Comparison of ENCODE assay signal across 15 cellular contexts in genomic region chr18:12276736-12277554, GRCh38. TPM values are rescaled to one million over a fixed set of nuclear protein-coding genes. Genes with fewer than 3 reads are reported as not detected.
"Had no signal": no experiment of that assay in that cellular context is flagged by ENCODE, and none has a peak within 500 bp of the region (broad histone marks: within the 10 kb centered on the region; RNA-seq: fewer than 3 reads in every experiment).

No MANE protein-coding gene starts in this region.

- H3K4me1 ChIP-seq: colonic mucosa, right lobe of liver had no signal

- H3K36me3 Mint-ChIP-seq: WTC11 had no signal

- H3K36me3 ChIP-seq: colonic mucosa, right lobe of liver, suprapubic skin had no signal

- FAIRE-seq: keratinocyte had no signal

- H3K27ac Mint-ChIP-seq: activated CD8-positive, alpha-beta T cell treated with anti-CD3 and anti-CD28 coated beads, Interleukin-2, amount 10 ng/mL, durations not matched to agents 7 days and 5 days; WTC11 had no signal

- H3K4me2 ChIP-seq: SK-N-SH had no signal

- H3K4me3 Mint-ChIP-seq: activated CD8-positive, alpha-beta T cell treated with anti-CD3 and anti-CD28 coated beads, Interleukin-2, amount 10 ng/mL, durations not matched to agents 7 days and 5 days; WTC11 had no signal

- H3K9ac ChIP-seq: SK-N-SH had no signal

- H3K4me3 ChIP-seq: colonic mucosa, right lobe of liver, suprapubic skin had no signal

- H3K9me3 ChIP-seq: colonic mucosa, right lobe of liver, SK-N-SH, suprapubic skin had no signal

- H3K9me3 Mint-ChIP-seq: WTC11 had no signal

- DNase-seq: activated CD4-positive, alpha-beta T cell treated with anti-CD3 and anti-CD28 coated beads for 48 hours; activated CD8-positive, alpha-beta memory T cell treated with anti-CD3 and anti-CD28 coated beads, Interleukin-2, amount 50 U/mL, for 48 hours; activated CD8-positive, alpha-beta T cell treated with anti-CD3 and anti-CD28 coated beads, Interleukin-2, amount 10 ng/mL, durations not matched to agents 7 days and 5 days; colonic mucosa; effector CD8-positive, alpha-beta T cell; right lobe of liver; SK-N-SH; stimulated activated CD4-positive, alpha-beta T cell treated with anti-CD3 and anti-CD28 coated beads, Interleukin-12 subunit alpha, Interleukin-12 subunit beta, amount 100 ng/mL, for 4 hours; stimulated activated naive CD4-positive, alpha-beta T cell had no signal

- H3K27ac ChIP-seq: colonic mucosa, right lobe of liver, suprapubic skin had no signal

- H3K27me3 ChIP-seq: colonic mucosa, right lobe of liver, suprapubic skin had no signal

- ATAC-seq: activated CD8-positive, alpha-beta T cell treated with anti-CD3 and anti-CD28 coated beads, Interleukin-2, amount 10 ng/mL, durations not matched to agents 7 days and 5 days; right lobe of liver; WTC11 had no signal

RNA-seq across cellular contexts. Expression of gene CIDEA, which starts 22.8 kb away (rescaled TPM):
- total RNA-seq: activated CD8-positive, alpha-beta T cell treated with anti-CD3 and anti-CD28 coated beads, Interleukin-2, amount 10 ng/mL, durations not matched to agents 7 days and 5 days; colonic mucosa; liver; myocyte; right lobe of liver; T-helper 1 cell treated with Interleukin-12 subunit alpha and Interleukin-12 subunit beta and Interleukin-4 antibody, amounts not matched to agents 30 ng/mL and 1 ng/mL, for 36 hours had no signal
- polyA plus RNA-seq: liver, SK-N-SH had no signal
